Comparison of ENCODE assay signal across 4 cellular contexts in genomic region chr9:76324030-76324429, GRCh38.
A peak's percentile ranks its signal among the peaks of the same experiment; 100 is the strongest.
DNase-seq lines count a peak whose midpoint lies in the region; ATAC-seq and TF ChIP-seq lines count a peak whose summit lies in the region.
"Not testable (repeated sequence)": the region's sequence is repeated elsewhere in the genome, so short reads cannot be mapped to it uniquely, and the experiment has no call there.

No MANE protein-coding gene starts in this region.

- WGBS in hepatocyte (ENCODE audit: low lambda C conversion rate, missing lambda C conversion rate): 98% methylated on average over 7 of the region's 7 CpGs

- BruUV-seq in PC-9 (replicated peaks; lab: Mats Ljungman, UMichigan): not testable (repeated sequence)

- H3K9me2 ChIP-seq in PC-9 (ENCODE audit: insufficient read depth); hepatocyte (replicated peaks; ENCODE audit: insufficient read depth): not testable (repeated sequence)

- H3K36me3 ChIP-seq in PC-9 (ENCODE audit: low read depth); hepatocyte (replicated peaks; ENCODE audit: insufficient read depth, low read depth); mucosa of descending colon (ENCODE audit: low read depth): not testable (repeated sequence)

- H3K27me3 ChIP-seq in PC-9 (ENCODE audit: insufficient read depth, low read depth); hepatocyte: not testable (repeated sequence)

- H3K79me2 ChIP-seq in PC-9 (ENCODE audit: low read depth); hepatocyte: not testable (repeated sequence)

- CTCF ChIA-PET in PC-9 (lab: Charles Lee): not testable (repeated sequence)

- DNase-seq in PC-9; hepatocyte (ENCODE audit: low spot score); left colon; mucosa of descending colon: not testable (repeated sequence)

- H3K4me3 ChIP-seq in PC-9, hepatocyte, mucosa of descending colon: not testable (repeated sequence)

- not testable (repeated sequence) for H2AFZ ChIP-seq in PC-9, hepatocyte

- POLR2A ChIA-PET in PC-9 (lab: Charles Lee; ENCODE audit: unreplicated experiment): not testable (repeated sequence)

- not testable (repeated sequence) for H3K9me3 ChIP-seq in PC-9 (ENCODE audit: insufficient read depth, low read depth); hepatocyte (ENCODE audit: low read depth); mucosa of descending colon

- H3K4me2 ChIP-seq in PC-9, hepatocyte: not testable (repeated sequence)

- H4K20me1 ChIP-seq in PC-9 (ENCODE audit: insufficient read depth); hepatocyte (ENCODE audit: insufficient read depth, poor library complexity, severe bottlenecking): not testable (repeated sequence)

- intact Hi-C loops in PC-9 (cut with micrococcal nuclease; ENCODE audit: unreplicated experiment): loop anchor here (5.0 kb wide), 1 partner anchor 118 kb away; no protein-coding TSS in a partner anchor
- intact Hi-C loops in left colon (cut with DNase I, micrococcal nuclease); mucosa of descending colon (cut with DNase I, micrococcal nuclease): not testable (repeated sequence)

- peak overlapping the region; percentile 54; the same call in 1 of the 2 replicates for H3K27ac ChIP-seq in PC-9
- H3K27ac ChIP-seq in hepatocyte: peak overlapping the region; percentile 33

- peaks cover 34% of the 10 kb centered on the region for H3K4me1 ChIP-seq in PC-9 (replicated peaks; ENCODE audit: insufficient read depth)
- not testable (repeated sequence) for H3K4me1 ChIP-seq in hepatocyte (ENCODE audit: insufficient read depth); mucosa of descending colon (ENCODE audit: low read depth)

- ATAC-seq in left colon (peak; percentile 35), mucosa of descending colon (peak; percentile 31)

- not testable (repeated sequence) for TF ChIP-seq CTCF in PC-9 (conservative IDR thresholded peaks at IDR 0.05); hepatocyte (IDR thresholded peaks at IDR 0.05; ENCODE audit: poor library complexity); mucosa of descending colon (IDR thresholded peaks at IDR 0.05)

- not testable (repeated sequence) for H3F3A ChIP-seq in PC-9 (ENCODE audit: insufficient read depth, low read depth)
